ENCODE assay signal across 19 cellular contexts in genomic region chr16:79270011-79270410, GRCh38.
DNase-seq lines count a peak whose midpoint lies in the region; ATAC-seq and TF ChIP-seq lines count a peak whose summit lies in the region.
"Had no signal": no experiment of that assay in that cellular context is flagged by ENCODE, and none has a peak within 500 bp of the region (broad histone marks: within the 10 kb centered on the region; RNA-seq: fewer than 3 reads in every experiment).

No MANE protein-coding gene starts in this region.

- H3K9me3 ChIP-seq in Loucy (ENCODE audit: insufficient read depth, low read depth, low read length) (no peaks in the 10 kb centered on the region), MG63 (no peaks in the 10 kb centered on the region)
- H3K9me3 ChIP-seq: stomach, tibial artery had no signal

- H3K27ac Mint-ChIP-seq in natural killer cell treated with Interleukin-12 subunit alpha and Interleukin-12 subunit beta and Interleukin-15 and Interleukin-18, amount 100 ng/mL, for 72 hours = peak overlapping the region; percentile 80 to 86
- peak overlapping the region in 1 of 2 donors; percentile 42 for H3K27ac Mint-ChIP-seq in natural killer cell
- peak overlapping the region; percentile 87 for H3K27ac Mint-ChIP-seq in activated T-helper 2 cell treated with anti-CD3 and anti-CD28 coated beads, Interferon-gamma antibody, Interleukin-2, Interleukin-4, amounts not matched to agents 10 μg/mL and 5 μg/mL and 100 μg/mL, durations not matched to agents 14 hours and 24 hours and 36 hours
- H3K27ac Mint-ChIP-seq: GM23338, HFFc6, progenitor cell of endocrine pancreas had no signal

- no peak for TF ChIP-seq POLR2A in GM18505 (IDR thresholded peaks at IDR 0.05; ENCODE audit: borderline replicate concordance, extremely low read depth, insufficient read depth, insufficient read length)

- H3K9ac ChIP-seq in Loucy (ENCODE audit: low read depth, low read length, poor library complexity, severe bottlenecking) = no peak overlapping the region

- peak overlapping the region; percentile 71 for H2AFZ ChIP-seq in Loucy (ENCODE audit: low read length)
- H2AFZ ChIP-seq: GM23338 had no signal

- TF ChIP-seq CTCF in natural killer cell (IDR thresholded peaks at IDR 0.05) (no peak), Loucy (conservative IDR thresholded peaks at IDR 0.05; ENCODE audit: low read length) (no peak)

- H4K20me1 ChIP-seq in Loucy (ENCODE audit: insufficient read depth, low read length, poor library complexity, severe bottlenecking) = no peaks in the 10 kb centered on the region

- H3K9me2 ChIP-seq in Loucy (replicated peaks; ENCODE audit: low read depth, low read length) = no peaks in the 10 kb centered on the region

- H3K4me2 ChIP-seq in Loucy (ENCODE audit: low read depth, low read length, poor library complexity, severe bottlenecking) = no peak overlapping the region
- H3K4me2 ChIP-seq: GM23338 had no signal

- peaks cover 22% of the 10 kb centered on the region for H3K4me1 ChIP-seq in Loucy (ENCODE audit: insufficient read depth, low read length, poor library complexity, severe bottlenecking)
- H3K4me1 ChIP-seq: stomach, tibial artery had no signal

- H3K4me3 Mint-ChIP-seq in natural killer cell treated with Interleukin-12 subunit alpha and Interleukin-12 subunit beta and Interleukin-15 and Interleukin-18, amount 100 ng/mL, for 72 hours = peak overlapping the region; percentile 76
- no peak overlapping the region for H3K4me3 Mint-ChIP-seq in natural killer cell
- peak overlapping the region; percentile 38 for H3K4me3 Mint-ChIP-seq in activated T-helper 2 cell treated with anti-CD3 and anti-CD28 coated beads, Interferon-gamma antibody, Interleukin-2, Interleukin-4, amounts not matched to agents 10 μg/mL and 5 μg/mL and 100 μg/mL, durations not matched to agents 14 hours and 24 hours and 36 hours (ENCODE audit: low read depth)
- H3K4me3 Mint-ChIP-seq: GM23338, HFFc6 had no signal

- H3F3A ChIP-seq in Loucy (ENCODE audit: low read depth) = no peaks in the 10 kb centered on the region

- H3K79me2 ChIP-seq in Loucy (ENCODE audit: insufficient read depth, low read length) = no peaks in the 10 kb centered on the region

- H3K4me3 ChIP-seq in Loucy (ENCODE audit: low read length, poor library complexity, severe bottlenecking) (no peak overlapping the region), MG63 (no peak overlapping the region)
- H3K4me3 ChIP-seq: GM23338, stomach, tibial artery had no signal

- H3K9me3 Mint-ChIP-seq in natural killer cell treated with Interleukin-12 subunit alpha and Interleukin-12 subunit beta and Interleukin-15 and Interleukin-18, amount 100 ng/mL, for 72 hours = no peaks in the 10 kb centered on the region
- H3K9me3 Mint-ChIP-seq in natural killer cell = no peaks in the 10 kb centered on the region
- peaks cover 9% of the 10 kb centered on the region for H3K9me3 Mint-ChIP-seq in activated T-helper 2 cell treated with anti-CD3 and anti-CD28 coated beads, Interferon-gamma antibody, Interleukin-2, Interleukin-4, amounts not matched to agents 10 μg/mL and 5 μg/mL and 100 μg/mL, durations not matched to agents 14 hours and 24 hours and 36 hours
- H3K9me3 Mint-ChIP-seq: GM23338 had no signal

- peaks cover 0 to 19% of the 10 kb centered on the region in 2 donors for H3K27me3 Mint-ChIP-seq in natural killer cell treated with Interleukin-12 subunit alpha and Interleukin-12 subunit beta and Interleukin-15 and Interleukin-18, amount 100 ng/mL, for 72 hours
- H3K27me3 Mint-ChIP-seq in natural killer cell (ENCODE audit: low read depth in 2 of 2) = peaks cover 0 to 8% of the 10 kb centered on the region in 2 donors
- no peaks in the 10 kb centered on the region for H3K27me3 Mint-ChIP-seq in activated T-helper 2 cell treated with anti-CD3 and anti-CD28 coated beads, Interferon-gamma antibody, Interleukin-2, Interleukin-4, amounts not matched to agents 10 μg/mL and 5 μg/mL and 100 μg/mL, durations not matched to agents 14 hours and 24 hours and 36 hours (ENCODE audit: low read depth)

- H3K4me1 Mint-ChIP-seq in natural killer cell treated with Interleukin-12 subunit alpha and Interleukin-12 subunit beta and Interleukin-15 and Interleukin-18, amount 100 ng/mL, for 72 hours (ENCODE audit: low read depth in 2 of 2) = peaks cover 64 to 75% of the 10 kb centered on the region in 2 donors
- H3K4me1 Mint-ChIP-seq in natural killer cell = peaks cover 48 to 59% of the 10 kb centered on the region in 2 donors
- peaks cover 87% of the 10 kb centered on the region for H3K4me1 Mint-ChIP-seq in activated T-helper 2 cell treated with anti-CD3 and anti-CD28 coated beads, Interferon-gamma antibody, Interleukin-2, Interleukin-4, amounts not matched to agents 10 μg/mL and 5 μg/mL and 100 μg/mL, durations not matched to agents 14 hours and 24 hours and 36 hours (ENCODE audit: low read depth)

- no peak for ATAC-seq in natural killer cell treated with Interleukin-12 subunit alpha and Interleukin-12 subunit beta and Interleukin-15 and Interleukin-18, amount 100 ng/mL, for 72 hours
- ATAC-seq in natural killer cell = no peak
- no peak for ATAC-seq in GM18505 (IDR thresholded peaks at IDR 0.05; ENCODE audit: unreplicated experiment)
- no peak for ATAC-seq in HG02798 (IDR thresholded peaks at IDR 0.05; ENCODE audit: poor library complexity, unreplicated experiment)
- ATAC-seq: GM23338, sciatic nerve had no signal

- H3K36me3 ChIP-seq in Loucy (ENCODE audit: insufficient read depth, low read length) = no peaks in the 10 kb centered on the region
- H3K36me3 ChIP-seq in MG63 = no peaks in the 10 kb centered on the region
- H3K36me3 ChIP-seq: stomach, tibial artery had no signal

- no peaks in the 10 kb centered on the region for H3K27me3 ChIP-seq in Loucy (ENCODE audit: insufficient read depth, low read length, poor library complexity, severe bottlenecking)
- H3K27me3 ChIP-seq in MG63 = no peaks in the 10 kb centered on the region
- H3K27me3 ChIP-seq: stomach, tibial artery had no signal

- peaks cover 8% of the 10 kb centered on the region for H3K36me3 Mint-ChIP-seq in natural killer cell treated with Interleukin-12 subunit alpha and Interleukin-12 subunit beta and Interleukin-15 and Interleukin-18, amount 100 ng/mL, for 72 hours
- H3K36me3 Mint-ChIP-seq in natural killer cell = no peaks in the 10 kb centered on the region
- peaks cover 8% of the 10 kb centered on the region for H3K36me3 Mint-ChIP-seq in activated T-helper 2 cell treated with anti-CD3 and anti-CD28 coated beads, Interferon-gamma antibody, Interleukin-2, Interleukin-4, amounts not matched to agents 10 μg/mL and 5 μg/mL and 100 μg/mL, durations not matched to agents 14 hours and 24 hours and 36 hours (ENCODE audit: low read depth)

- DNase-seq in natural killer cell treated with Interleukin-12 subunit alpha and Interleukin-12 subunit beta and Interleukin-15 and Interleukin-18, amount 100 ng/mL, for 72 hours (ENCODE audit: low spot score) = no peak
- DNase-seq in natural killer cell (no peak), MG63 (no peak)
- DNase-seq in activated T-helper 2 cell treated with anti-CD3 and anti-CD28 coated beads, Interferon-gamma antibody, Interleukin-2, Interleukin-4, amounts not matched to agents 10 μg/mL and 5 μg/mL and 100 μg/mL, durations not matched to agents 14 hours and 24 hours and 36 hours (ENCODE audit: low spot score) = no peak
- DNase-seq: activated CD8-positive, alpha-beta memory T cell treated with anti-CD3 and anti-CD28 coated beads, Interleukin-2, amount 50 U/mL, for 4 hours; cerebellar nuclear complex; GF-D8; HFFc6; NCI-H1436; NCI-H2107; NCI-H446 treated with DMSO at 0.1 percent for 48 hours; stomach; tibial artery had no signal

- intact Hi-C loops in natural killer cell (cut with micrococcal nuclease) = loop anchor here (10.0 kb wide), 1 partner anchor 145 kb away; no protein-coding TSS in a partner anchor
- intact Hi-C loops in activated T-helper 2 cell treated with anti-CD3 and anti-CD28 coated beads, Interferon-gamma antibody, Interleukin-2, Interleukin-4, amounts not matched to agents 10 μg/mL and 5 μg/mL and 100 μg/mL, durations not matched to agents 14 hours and 24 hours and 36 hours (cut with micrococcal nuclease) = no loop called here
